Comparison of ENCODE assay signal across 18 cellular contexts in the genomic region with DNA sequence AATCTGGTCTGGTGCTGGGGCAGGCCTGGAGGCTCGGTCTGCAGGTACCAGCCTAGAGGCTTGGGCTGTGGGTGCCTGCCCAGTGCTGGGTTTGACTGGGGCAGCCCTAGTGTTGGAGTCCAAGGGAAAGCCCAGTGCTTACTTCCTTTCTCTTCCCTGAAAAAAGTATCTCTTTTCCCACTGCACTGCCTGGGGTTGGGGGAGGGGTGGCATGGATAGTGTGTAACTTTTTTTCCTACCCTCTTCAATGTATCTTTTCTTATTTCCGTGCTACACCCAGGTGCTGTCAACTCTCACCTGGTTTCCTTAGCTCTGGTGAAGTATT. TPM values are rescaled to one million over a fixed set of nuclear protein-coding genes. Genes with fewer than 3 reads are reported as not detected.
A peak's percentile ranks its signal among the peaks of the same experiment; 100 is the strongest.
DNase-seq lines count a peak whose midpoint lies in the region; ATAC-seq and TF ChIP-seq lines count a peak whose summit lies in the region.
"Had no signal": no experiment of that assay in that cellular context is flagged by ENCODE, and none has a peak within 500 bp of the region (broad histone marks: within the 10 kb centered on the region; RNA-seq: fewer than 3 reads in every experiment).

No MANE protein-coding gene starts in this region.

- no peaks in the 10 kb centered on the region for H3K36me3 Mint-ChIP-seq in osteocyte (ENCODE audit: unreplicated experiment)
- peaks cover 0 to 5% (median 0%) of the 10 kb centered on the region in 3 donors for H3K36me3 Mint-ChIP-seq in immature natural killer cell
- no peaks in the 10 kb centered on the region for H3K36me3 Mint-ChIP-seq in activated naive CD4-positive, alpha-beta T cell treated with anti-CD3 and anti-CD28 coated beads for 36 hours (ENCODE audit: low read depth)

- TF ChIP-seq POLR2A in uterus (IDR thresholded peaks at IDR 0.05) = no peak

- peak overlapping the region; percentile 14 for H3K27ac Mint-ChIP-seq in osteocyte (ENCODE audit: unreplicated experiment)
- H3K27ac Mint-ChIP-seq in immature natural killer cell = no peak overlapping the region
- no peak overlapping the region for H3K27ac Mint-ChIP-seq in activated naive CD4-positive, alpha-beta T cell treated with anti-CD3 and anti-CD28 coated beads for 36 hours
- H3K27ac Mint-ChIP-seq: activated naive CD4-positive, alpha-beta T cell treated with anti-CD3 and anti-CD28 coated beads, Interleukin-2, amount 10 ng/mL, durations not matched to agents 7 days and 5 days; CD4-positive, alpha-beta T cell had no signal

- H3K9me3 ChIP-seq in left ventricle myocardium inferior (replicated peaks) = no peaks in the 10 kb centered on the region
- H3K9me3 ChIP-seq in uterus = no peaks in the 10 kb centered on the region
- H3K9me3 ChIP-seq: upper lobe of right lung had no signal

- H3K4me3 Mint-ChIP-seq in osteocyte (ENCODE audit: unreplicated experiment) (no peak overlapping the region), immature natural killer cell (no peak overlapping the region)
- H3K4me3 Mint-ChIP-seq in activated naive CD4-positive, alpha-beta T cell treated with anti-CD3 and anti-CD28 coated beads for 36 hours = no peak overlapping the region
- H3K4me3 Mint-ChIP-seq: activated naive CD4-positive, alpha-beta T cell treated with anti-CD3 and anti-CD28 coated beads, Interleukin-2, amount 10 ng/mL, durations not matched to agents 7 days and 5 days; CD4-positive, alpha-beta T cell; naive B cell had no signal

- ATAC-seq in Right ventricle myocardium inferior = no peak
- ATAC-seq in esophagus mucosa = peak; percentile 28
- ATAC-seq: upper lobe of right lung had no signal

- H3K27ac ChIP-seq in left ventricle myocardium inferior (replicated peaks) = peak overlapping the region; percentile 50
- H3K27ac ChIP-seq in uterus = peak overlapping the region; percentile 43 to 59
- H3K27ac ChIP-seq: coronary artery, upper lobe of right lung had no signal

- H3K9me3 Mint-ChIP-seq in osteocyte (ENCODE audit: unreplicated experiment) = peaks cover 14% of the 10 kb centered on the region
- no peaks in the 10 kb centered on the region for H3K9me3 Mint-ChIP-seq in immature natural killer cell
- no peaks in the 10 kb centered on the region for H3K9me3 Mint-ChIP-seq in activated naive CD4-positive, alpha-beta T cell treated with anti-CD3 and anti-CD28 coated beads for 36 hours
- H3K9me3 Mint-ChIP-seq: activated naive CD4-positive, alpha-beta T cell treated with anti-CD3 and anti-CD28 coated beads, Interleukin-2, amount 10 ng/mL, durations not matched to agents 7 days and 5 days; CD4-positive, alpha-beta T cell; naive B cell had no signal

- CTCF ChIA-PET in activated naive CD4-positive, alpha-beta T cell treated with anti-CD3 and anti-CD28 coated beads for 36 hours (lab: Charles Lee) = no interaction called here

- H3K4me1 Mint-ChIP-seq in osteocyte (ENCODE audit: unreplicated experiment) = peaks cover 3% of the 10 kb centered on the region
- H3K4me1 Mint-ChIP-seq in immature natural killer cell = peaks cover 0 to 6% of the 10 kb centered on the region in 2 donors
- peaks cover 5% of the 10 kb centered on the region for H3K4me1 Mint-ChIP-seq in activated naive CD4-positive, alpha-beta T cell treated with anti-CD3 and anti-CD28 coated beads for 36 hours (ENCODE audit: low read depth)

- no peaks in the 10 kb centered on the region for H3K27me3 Mint-ChIP-seq in osteocyte (ENCODE audit: unreplicated experiment)
- peaks cover 0 to 4% (median 0%) of the 10 kb centered on the region in 3 donors for H3K27me3 Mint-ChIP-seq in immature natural killer cell (ENCODE audit: low read depth in 3 of 3)
- H3K27me3 Mint-ChIP-seq in activated naive CD4-positive, alpha-beta T cell treated with anti-CD3 and anti-CD28 coated beads for 36 hours (ENCODE audit: low read depth) = no peaks in the 10 kb centered on the region
- H3K27me3 Mint-ChIP-seq: activated naive CD4-positive, alpha-beta T cell treated with anti-CD3 and anti-CD28 coated beads, Interleukin-2, amount 10 ng/mL, durations not matched to agents 7 days and 5 days; CD4-positive, alpha-beta T cell; naive B cell had no signal

- no peak for DNase-seq in left ventricle myocardium inferior
- DNase-seq in Right ventricle myocardium inferior (ENCODE audit: missing footprints) = no peak
- DNase-seq in osteocyte (ENCODE audit: extremely low spot score, unreplicated experiment) = no peak
- DNase-seq in uterus = no peak
- DNase-seq in immature natural killer cell = no peak
- DNase-seq in activated naive CD4-positive, alpha-beta T cell treated with anti-CD3 and anti-CD28 coated beads for 36 hours = no peak
- no peak for DNase-seq in inferior parietal cortex (ENCODE audit: extremely low spot score)
- DNase-seq: activated CD4-positive, alpha-beta T cell treated with anti-CD3 and anti-CD28 coated beads, Interleukin-2, amount 50 U/mL, for 4 hours; activated naive CD4-positive, alpha-beta T cell treated with anti-CD3 and anti-CD28 coated beads, Interleukin-2, amount 10 ng/mL, durations not matched to agents 7 days and 5 days; activated T-cell treated with anti-CD3 and anti-CD28 coated beads, Interleukin-2, amount 50 U/mL, for 1 hour; CD4-positive, alpha-beta T cell; naive B cell; NCI-H1436 treated with DMSO at 0.1 percent for 48 hours; NCI-H774; stimulated activated CD4-positive, alpha-beta T cell treated with anti-CD3 and anti-CD28 coated beads, Interleukin-12 subunit alpha, Interleukin-12 subunit beta, amount 100 ng/mL, for 4 hours; upper lobe of right lung had no signal

- no peak for TF ChIP-seq CTCF in left ventricle myocardium inferior (IDR thresholded peaks at IDR 0.05; ENCODE audit: borderline replicate concordance)
- TF ChIP-seq CTCF in osteocyte (IDR thresholded peaks at IDR 0.05) = no peak
- no peak for TF ChIP-seq CTCF in uterus (IDR thresholded peaks at IDR 0.05)

- no peak overlapping the region for H3K4me3 ChIP-seq in left ventricle myocardium inferior
- H3K4me3 ChIP-seq in uterus = no peak overlapping the region
- H3K4me3 ChIP-seq: coronary artery, upper lobe of right lung had no signal

- H3K4me1 ChIP-seq in left ventricle myocardium inferior (peaks cover 13% of the 10 kb centered on the region), uterus (no peaks in the 10 kb centered on the region)
- H3K4me1 ChIP-seq: upper lobe of right lung had no signal

- intact Hi-C loops in left ventricle myocardium inferior (cut with micrococcal nuclease) = no loop called here
- intact Hi-C loops in Right ventricle myocardium inferior (cut with DNase I) = no loop called here
- intact Hi-C loops in uterus (cut with DNase I; ENCODE audit: low total_unique reads) = no loop called here
- intact Hi-C loops in activated naive CD4-positive, alpha-beta T cell treated with anti-CD3 and anti-CD28 coated beads for 36 hours (cut with micrococcal nuclease) = no loop called here

- H3K36me3 ChIP-seq in left ventricle myocardium inferior (no peaks in the 10 kb centered on the region), uterus (no peaks in the 10 kb centered on the region)
- H3K36me3 ChIP-seq: upper lobe of right lung had no signal

- no peaks in the 10 kb centered on the region for H3K27me3 ChIP-seq in left ventricle myocardium inferior (ENCODE audit: low read depth)
- no peaks in the 10 kb centered on the region for H3K27me3 ChIP-seq in uterus
- H3K27me3 ChIP-seq: upper lobe of right lung had no signal

RNA-seq across cellular contexts. Expression of gene KANTR, which starts 21.6 kb away (rescaled TPM):
- 5.0 TPM for total RNA-seq in left ventricle myocardium inferior
- total RNA-seq in Right ventricle myocardium inferior = 3.4 TPM
- 6.6 TPM for total RNA-seq in esophagus mucosa
- 12.4 and 13.7 TPM in 2 replicates for total RNA-seq in osteocyte
- total RNA-seq in uterus = 10 to 100 TPM; 22.6 to 71.7 (median 33.6) TPM
- 1 to 10 TPM in 1 of 3 donors, under 1 TPM in 1, not detected in 1; 0.56 to 2.3 TPM for polyA plus RNA-seq in immature natural killer cell
- 1 to 10 TPM; 7.5 to 9.2 TPM for total RNA-seq in activated naive CD4-positive, alpha-beta T cell treated with anti-CD3 and anti-CD28 coated beads for 36 hours

RNA-seq across cellular contexts. Expression of gene TSPYL2, which starts 33.3 kb away (rescaled TPM):
- total RNA-seq in left ventricle myocardium inferior (37.0 TPM), Right ventricle myocardium inferior (34.1 TPM), esophagus mucosa (2.5 TPM), osteocyte (19.5 and 26.2 TPM in 2 replicates), uterus (100 to 1,000 TPM in 1 of 4 donors, 10 to 100 TPM in 3; 19.5 to 152 (median 30.7) TPM)
- 10 to 100 TPM in 1 of 3 donors, 1 to 10 TPM in 2; 3.0 to 10.8 (median 8.4) TPM for polyA plus RNA-seq in immature natural killer cell
- 10 to 100 TPM; 72.2 to 74.4 TPM for total RNA-seq in activated naive CD4-positive, alpha-beta T cell treated with anti-CD3 and anti-CD28 coated beads for 36 hours
